Comparison of ENCODE assay signal across 19 cellular contexts in the genomic region with DNA sequence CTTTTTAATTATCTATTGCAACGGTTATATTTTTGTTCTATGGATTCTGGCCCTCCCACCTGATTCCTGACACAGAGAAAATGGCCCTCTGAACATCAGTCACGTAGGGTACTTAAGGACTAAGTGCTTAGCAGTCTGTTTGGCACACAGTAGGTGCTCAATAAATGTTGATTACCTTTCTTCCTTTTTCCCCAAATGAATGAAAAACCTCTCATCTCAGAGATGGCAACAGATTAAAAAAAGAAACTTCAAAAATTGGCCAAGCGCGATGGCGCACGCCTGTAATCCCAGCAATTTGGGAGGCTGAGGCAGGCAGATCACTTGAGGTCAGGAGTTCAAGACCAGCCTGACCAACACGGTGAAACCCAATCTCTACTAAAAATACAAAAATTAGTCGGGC. TPM values are rescaled to one million over a fixed set of nuclear protein-coding genes. Genes with fewer than 3 reads are reported as not detected.
A peak's percentile ranks its signal among the peaks of the same experiment; 100 is the strongest.
DNase-seq lines count a peak whose midpoint lies in the region; ATAC-seq and TF ChIP-seq lines count a peak whose summit lies in the region.
"Had no signal": no experiment of that assay in that cellular context is flagged by ENCODE, and none has a peak within 500 bp of the region (broad histone marks: within the 10 kb centered on the region; RNA-seq: fewer than 3 reads in every experiment).

No MANE protein-coding gene starts in this region.

- H3K27me3 ChIP-seq in neutrophil = no peaks in the 10 kb centered on the region
- H3K27me3 ChIP-seq: pancreas, sigmoid colon, upper lobe of left lung had no signal

- peaks cover 65% of the 10 kb centered on the region for H3K4me1 Mint-ChIP-seq in activated CD4-positive, alpha-beta T cell treated with anti-CD3 and anti-CD28 coated beads, Interleukin-2, amount 10 ng/mL, durations not matched to agents 7 days and 5 days
- H3K4me1 Mint-ChIP-seq in activated CD8-positive, alpha-beta T cell treated with anti-CD3 and anti-CD28 coated beads, Interleukin-2, amount 10 ng/mL, durations not matched to agents 7 days and 5 days (ENCODE audit: low read depth) = peaks cover 72% of the 10 kb centered on the region
- H3K4me1 Mint-ChIP-seq: naive B cell had no signal

- CTCF ChIA-PET in activated CD4-positive, alpha-beta T cell treated with anti-CD3 and anti-CD28 coated beads, Interleukin-2, amount 10 ng/mL, durations not matched to agents 7 days and 5 days (lab: Charles Lee) = interaction anchor here (0.7 to 1.2 kb wide), 2 partner anchors 15 to 38 kb away, joined by 3 read pairs; no protein-coding TSS in a partner anchor
- CTCF ChIA-PET in HEK293 (lab: Yijun Ruan, JAX) = interaction anchor here (0.6 to 1.0 kb wide), 2 partner anchors 33 kb away, joined by 4 to 5 read pairs; no protein-coding TSS in a partner anchor
- CTCF ChIA-PET in activated CD8-positive, alpha-beta T cell treated with anti-CD3 and anti-CD28 coated beads, Interleukin-2, amount 10 ng/mL, durations not matched to agents 7 days and 5 days (lab: Charles Lee) = interaction anchor here (0.8 to 6.8 kb wide), 4 partner anchors 15 to 411 kb away, joined by 3 to 55 read pairs (median 4); a partner anchor contains a TSS

- H3K4me3 ChIP-seq in HEK293 (ENCODE audit: low read depth, low read length) (no peak overlapping the region), neutrophil (ENCODE audit: low read depth in 1 of 2, low read length in 1 of 2) (no peak overlapping the region)
- H3K4me3 ChIP-seq: pancreas, sigmoid colon, upper lobe of left lung had no signal

- H3K4me1 ChIP-seq in HEK293 (ENCODE audit: control insufficient read depth, insufficient read depth, low read length) = peaks cover 59% of the 10 kb centered on the region
- H3K4me1 ChIP-seq in neutrophil (ENCODE audit: control insufficient read depth in 1 of 2, insufficient read depth in 1 of 2, low read depth in 1 of 2, low read length in 1 of 2) = peaks cover 69 to 70% of the 10 kb centered on the region in 2 experiments

- POLR2A ChIA-PET in activated CD4-positive, alpha-beta T cell treated with anti-CD3 and anti-CD28 coated beads, Interleukin-2, amount 10 ng/mL, durations not matched to agents 7 days and 5 days (lab: Charles Lee) = no interaction called here
- POLR2A ChIA-PET in HEK293 (lab: Yijun Ruan, JAX) = interaction anchor here (0.7 kb wide), 1 partner anchor 10 kb away, joined by 3 read pairs; no protein-coding TSS in a partner anchor
- POLR2A ChIA-PET in activated CD8-positive, alpha-beta T cell treated with anti-CD3 and anti-CD28 coated beads, Interleukin-2, amount 10 ng/mL, durations not matched to agents 7 days and 5 days (lab: Charles Lee) = interaction anchor here (0.6 kb wide), 1 partner anchor 1870 kb away, joined by 3 read pairs; no protein-coding TSS in a partner anchor

- H3K36me3 ChIP-seq in HEK293 (ENCODE audit: control insufficient read depth in 2 of 2, insufficient read depth in 1 of 2, low read length in 2 of 2) (no peaks in the 10 kb centered on the region; a peak in 1 of 3 replicates), neutrophil (peaks cover 4% of the 10 kb centered on the region)
- H3K36me3 ChIP-seq: pancreas, sigmoid colon, upper lobe of left lung had no signal

- peak overlapping the region; percentile 72 for H3K27ac Mint-ChIP-seq in activated CD4-positive, alpha-beta T cell treated with anti-CD3 and anti-CD28 coated beads, Interleukin-2, amount 10 ng/mL, durations not matched to agents 7 days and 5 days
- H3K27ac Mint-ChIP-seq in activated CD8-positive, alpha-beta T cell treated with anti-CD3 and anti-CD28 coated beads, Interleukin-2, amount 10 ng/mL, durations not matched to agents 7 days and 5 days = peak overlapping the region; percentile 77
- H3K27ac Mint-ChIP-seq: naive B cell had no signal

- no peak for DNase-seq in activated CD4-positive, alpha-beta T cell treated with anti-CD3 and anti-CD28 coated beads, Interleukin-2, amount 10 ng/mL, durations not matched to agents 7 days and 5 days
- DNase-seq in activated CD4-positive, alpha-beta T cell treated with anti-CD3 and anti-CD28 coated beads, Interleukin-2, amount 50 U/mL, for 1 hour = no peak
- no peak for DNase-seq in activated CD8-positive, alpha-beta T cell treated with anti-CD3 and anti-CD28 coated beads, Interleukin-2, amount 10 ng/mL, durations not matched to agents 7 days and 5 days
- DNase-seq in A172 (ENCODE audit: low spot score) = no peak
- no peak for DNase-seq in HCEC 1CT
- DNase-seq: CD4-positive, CD25-positive, alpha-beta regulatory T cell; GOT3; head of caudate nucleus; left cardiac atrium; MM.1S; naive B cell; NCI-H1417 treated with DMSO at 0.1 percent for 48 hours; pancreas; sigmoid colon; stimulated activated CD8-positive, alpha-beta memory T cell treated with anti-CD3 and anti-CD28 coated beads, Interleukin-4, amount 100 ng/mL, for 48 hours; upper lobe of left lung had no signal

- no peaks in the 10 kb centered on the region for H3K9me3 Mint-ChIP-seq in activated CD4-positive, alpha-beta T cell treated with anti-CD3 and anti-CD28 coated beads, Interleukin-2, amount 10 ng/mL, durations not matched to agents 7 days and 5 days
- H3K9me3 Mint-ChIP-seq in activated CD8-positive, alpha-beta T cell treated with anti-CD3 and anti-CD28 coated beads, Interleukin-2, amount 10 ng/mL, durations not matched to agents 7 days and 5 days (ENCODE audit: insufficient read depth) = no peaks in the 10 kb centered on the region
- H3K9me3 Mint-ChIP-seq: naive B cell had no signal

- no peak for ATAC-seq in activated CD8-positive, alpha-beta T cell treated with anti-CD3 and anti-CD28 coated beads, Interleukin-2, amount 10 ng/mL, durations not matched to agents 7 days and 5 days
- ATAC-seq in GM21528 (IDR thresholded peaks at IDR 0.05; ENCODE audit: low FRiP score, unreplicated experiment) = no peak
- ATAC-seq: left cardiac atrium had no signal

- H3K9me3 ChIP-seq in HEK293 (ENCODE audit: control insufficient read depth, insufficient read depth, low read depth, low read length) (no peaks in the 10 kb centered on the region), neutrophil (no peaks in the 10 kb centered on the region)
- H3K9me3 ChIP-seq: pancreas, sigmoid colon, upper lobe of left lung had no signal

- H3K27ac ChIP-seq in HEK293 (ENCODE audit: extremely low read depth, low read depth, low read length) (peak overlapping the region; percentile 27; the same call in 1 of the 2 replicates), neutrophil (peak overlapping the region; percentile 87)

- H3K27me3 Mint-ChIP-seq in activated CD4-positive, alpha-beta T cell treated with anti-CD3 and anti-CD28 coated beads, Interleukin-2, amount 10 ng/mL, durations not matched to agents 7 days and 5 days = no peaks in the 10 kb centered on the region
- H3K27me3 Mint-ChIP-seq in activated CD8-positive, alpha-beta T cell treated with anti-CD3 and anti-CD28 coated beads, Interleukin-2, amount 10 ng/mL, durations not matched to agents 7 days and 5 days (ENCODE audit: low read depth) = no peaks in the 10 kb centered on the region
- H3K27me3 Mint-ChIP-seq: CD4-positive, CD25-positive, alpha-beta regulatory T cell had no signal

- no peak for TF ChIP-seq CTCF in HEK293 (tag by site-specific recombination; IDR thresholded peaks at IDR 0.05)
- TF ChIP-seq CTCF in neutrophil (IDR thresholded peaks at IDR 0.05) = no peak

- peaks cover 44% of the 10 kb centered on the region for H3K36me3 Mint-ChIP-seq in activated CD4-positive, alpha-beta T cell treated with anti-CD3 and anti-CD28 coated beads, Interleukin-2, amount 10 ng/mL, durations not matched to agents 7 days and 5 days (ENCODE audit: low read depth)
- peaks cover 33% of the 10 kb centered on the region for H3K36me3 Mint-ChIP-seq in activated CD8-positive, alpha-beta T cell treated with anti-CD3 and anti-CD28 coated beads, Interleukin-2, amount 10 ng/mL, durations not matched to agents 7 days and 5 days (ENCODE audit: low read depth)
- H3K36me3 Mint-ChIP-seq: naive B cell had no signal

- no peak overlapping the region for H3K4me3 Mint-ChIP-seq in activated CD4-positive, alpha-beta T cell treated with anti-CD3 and anti-CD28 coated beads, Interleukin-2, amount 10 ng/mL, durations not matched to agents 7 days and 5 days
- H3K4me3 Mint-ChIP-seq in activated CD8-positive, alpha-beta T cell treated with anti-CD3 and anti-CD28 coated beads, Interleukin-2, amount 10 ng/mL, durations not matched to agents 7 days and 5 days = no peak overlapping the region
- H3K4me3 Mint-ChIP-seq: naive B cell had no signal

TF ChIP-seq in HEK293, 187 proteins besides CTCF, POLR2A, EP300 and RAD21:
- TF ChIP-seq ZNF654 (tag by site-specific recombination; IDR thresholded peaks at IDR 0.05; ENCODE audit: low read depth) (no peak), ZNF792 (tag by site-specific recombination; IDR thresholded peaks at IDR 0.05) (0 out of 2 replicates have a peak, but pooled peaks have one; percentile 31), SETDB1 (IDR thresholded peaks at IDR 0.05; ENCODE audit: insufficient read length, low read length) (no peak)
TF ChIP-seq in HEK293: peak in this region for 1.

RNA-seq across cellular contexts. Expression of a gene that starts 31.5 kb away (rescaled TPM):
- total RNA-seq in activated CD4-positive, alpha-beta T cell treated with anti-CD3 and anti-CD28 coated beads, Interleukin-2, amount 10 ng/mL, durations not matched to agents 7 days and 5 days = 10 to 100 TPM; 36.0 to 40.4 TPM
- total RNA-seq in activated CD8-positive, alpha-beta T cell treated with anti-CD3 and anti-CD28 coated beads, Interleukin-2, amount 10 ng/mL, durations not matched to agents 7 days and 5 days = 10 to 100 TPM; 36.7 to 42.9 TPM
- 11.4 and 12.4 TPM in 2 replicates for total RNA-seq in A172 (2014; rRNA removed; shearing (Covaris generic))
